ENCODE assay signal across 19 cellular contexts in the genomic region with DNA sequence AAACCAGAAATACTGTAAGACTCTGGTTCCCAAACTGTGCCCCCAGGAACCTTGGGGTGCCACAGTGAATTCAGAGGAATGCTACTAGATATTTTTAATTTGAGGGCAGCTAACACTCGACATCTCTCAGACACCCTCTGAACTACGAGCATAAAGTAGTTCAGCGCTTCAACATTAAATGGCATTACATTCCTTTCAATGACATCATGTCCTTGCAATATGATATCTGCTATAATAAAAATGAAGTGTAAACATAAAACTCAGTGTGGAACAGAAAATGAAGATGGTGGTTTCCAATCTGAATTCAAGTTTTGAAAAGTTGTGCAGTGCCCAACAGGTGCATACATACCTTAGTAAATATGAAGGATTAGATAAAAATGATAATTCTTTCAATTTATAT.
DNase-seq lines count a peak whose midpoint lies in the region; ATAC-seq, FAIRE-seq and TF ChIP-seq lines count a peak whose summit lies in the region.
"Had no signal": no experiment of that assay in that cellular context is flagged by ENCODE, and none has a peak within 500 bp of the region (broad histone marks: within the 10 kb centered on the region; RNA-seq: fewer than 3 reads in every experiment).

No MANE protein-coding gene starts in this region.

- H3K4me3 Mint-ChIP-seq in stimulated activated naive CD8-positive, alpha-beta T cell treated with anti-CD3 and anti-CD28 coated beads, Interleukin-15, amount 100 ng/mL, for 72 hours = no peak overlapping the region
- H3K4me3 Mint-ChIP-seq: CD4-positive, alpha-beta T cell; IgD-negative memory B cell had no signal

- H3K4me2 ChIP-seq in A549 = no peak overlapping the region
- H3K4me2 ChIP-seq in Karpas-422 (ENCODE audit: low read depth, low read length, poor library complexity, severe bottlenecking) = no peak overlapping the region

- H3K27me3 Mint-ChIP-seq in stimulated activated naive CD8-positive, alpha-beta T cell treated with anti-CD3 and anti-CD28 coated beads, Interleukin-15, amount 100 ng/mL, for 72 hours = no peaks in the 10 kb centered on the region
- H3K27me3 Mint-ChIP-seq: CD4-positive, alpha-beta T cell; IgD-negative memory B cell had no signal

- peak overlapping the region; percentile 83 to 99 for H3K27ac ChIP-seq in A549
- H3K27ac ChIP-seq in Karpas-422 (ENCODE audit: low read length) = no peak overlapping the region
- H3K27ac ChIP-seq: GM23248, Peyer's patch had no signal

- H3K9me3 ChIP-seq in A549 (no peaks in the 10 kb centered on the region), Karpas-422 (ENCODE audit: low read length) (no peaks in the 10 kb centered on the region)
- H3K9me3 ChIP-seq: Peyer's patch had no signal

- WGBS in A549 (ENCODE audit: missing lambda C conversion rate) = 90% methylated on average over 3 of the region's 3 CpGs

- H3K4me1 ChIP-seq in A549 = peaks cover 50% of the 10 kb centered on the region
- no peaks in the 10 kb centered on the region for H3K4me1 ChIP-seq in Karpas-422 (ENCODE audit: low read length)
- H3K4me1 ChIP-seq: Peyer's patch had no signal

- no peak overlapping the region for H3K27ac Mint-ChIP-seq in stimulated activated naive CD8-positive, alpha-beta T cell treated with anti-CD3 and anti-CD28 coated beads, Interleukin-15, amount 100 ng/mL, for 72 hours
- H3K27ac Mint-ChIP-seq: CD4-positive, alpha-beta T cell; IgD-negative memory B cell had no signal

- TF ChIP-seq CTCF in A549 (IDR thresholded peaks at IDR 0.05) = no peak
- TF ChIP-seq CTCF in fibroblast of villous mesenchyme (IDR thresholded peaks at IDR 0.05; ENCODE audit: insufficient read depth, low read depth, low read length) = no peak

- H3K9ac ChIP-seq in Karpas-422 (ENCODE audit: low read length) = no peak overlapping the region
- H3K9ac ChIP-seq: GM23248 had no signal

- no peaks in the 10 kb centered on the region for H3K79me2 ChIP-seq in Karpas-422 (ENCODE audit: low read length)

- H3K4me3 ChIP-seq in A549 (no peak overlapping the region), fibroblast of villous mesenchyme (ENCODE audit: low read depth, low read length) (no peak overlapping the region), Karpas-422 (ENCODE audit: low read length) (no peak overlapping the region)
- H3K4me3 ChIP-seq: GM23248, Peyer's patch had no signal

- no peaks in the 10 kb centered on the region for H3K4me1 Mint-ChIP-seq in stimulated activated naive CD8-positive, alpha-beta T cell treated with anti-CD3 and anti-CD28 coated beads, Interleukin-15, amount 100 ng/mL, for 72 hours
- H3K4me1 Mint-ChIP-seq: IgD-negative memory B cell had no signal

- no peak for FAIRE-seq in A549 (lab: Jason Lieb, UNC)

- H3K9me2 ChIP-seq in Karpas-422 (replicated peaks; ENCODE audit: insufficient read depth, low read length) = no peaks in the 10 kb centered on the region

- H2AFZ ChIP-seq in Karpas-422 (ENCODE audit: low read length) = no peak overlapping the region
- H2AFZ ChIP-seq: GM23248 had no signal

- ATAC-seq in A549 (no peak), GM19455 (IDR thresholded peaks at IDR 0.05; ENCODE audit: unreplicated experiment) (no peak)
- no peak for ATAC-seq in stimulated activated naive CD8-positive, alpha-beta T cell treated with anti-CD3 and anti-CD28 coated beads, Interleukin-15, amount 100 ng/mL, for 72 hours

- H3K9me3 Mint-ChIP-seq in stimulated activated naive CD8-positive, alpha-beta T cell treated with anti-CD3 and anti-CD28 coated beads, Interleukin-15, amount 100 ng/mL, for 72 hours = no peaks in the 10 kb centered on the region
- H3K9me3 Mint-ChIP-seq: CD4-positive, alpha-beta T cell had no signal

- H3K27me3 ChIP-seq in Karpas-422 (ENCODE audit: low read length) = no peaks in the 10 kb centered on the region
- H3K27me3 ChIP-seq: Peyer's patch had no signal

- TF ChIP-seq RAD21 in A549 (conservative IDR thresholded peaks at IDR 0.05 in 1 of 2, IDR thresholded peaks at IDR 0.05 in 1 of 2) = no peak

- CTCF ChIA-PET in A549 (lab: Yijun Ruan, JAX) = interaction anchor here (1.5 kb wide), 1 partner anchor 13 kb away, joined by 3 read pairs; no protein-coding TSS in a partner anchor

- POLR2A ChIA-PET in A549 (lab: Yijun Ruan, JAX) = no interaction called here

- H4K20me1 ChIP-seq in Karpas-422 (ENCODE audit: insufficient read depth, low read depth, low read length) = no peaks in the 10 kb centered on the region

- H3K36me3 ChIP-seq in Karpas-422 (ENCODE audit: insufficient read depth, low read length) = no peaks in the 10 kb centered on the region
- H3K36me3 ChIP-seq: Peyer's patch had no signal

- TF ChIP-seq POLR2A in A549 (IDR thresholded peaks at IDR 0.05; ENCODE audit: low read length) = no peak

- TF ChIP-seq EP300 in A549 (IDR thresholded peaks at IDR 0.05) = no peak

- DNase-seq in A549 (ENCODE audit: low read depth in 1 of 2, low spot score in 1 of 2) (no peak), ELR (ENCODE audit: low read depth) (peak; percentile 52), SW480 (ENCODE audit: low spot score) (peak; percentile 41), fibroblast of villous mesenchyme (ENCODE audit: low read depth) (peak; percentile 51), Karpas-422 (no peak), NCI-H69 (lab: John Stamatoyannopoulos, UW) (no peak)
- no peak for DNase-seq in stimulated activated naive CD8-positive, alpha-beta T cell treated with anti-CD3 and anti-CD28 coated beads, Interleukin-15, amount 100 ng/mL, for 72 hours
- DNase-seq: ACHN; Calu3; CD4-positive, alpha-beta T cell; GDM1; GM23248; NCI-H1092; NCI-H1694; NCI-H2171; Peyer's patch; SHP77 treated with DMSO at 0.1 percent for 48 hours had no signal

TF ChIP-seq in A549, 52 proteins besides CTCF, POLR2A, EP300 and RAD21:
- no peak for TF ChIP-seq BHLHE40 (IDR thresholded peaks at IDR 0.05; ENCODE audit: low read depth, low read length)
- TF ChIP-seq CEBPB (IDR thresholded peaks at IDR 0.05) = no peak
- no peak for TF ChIP-seq MYC (IDR thresholded peaks at IDR 0.05; ENCODE audit: borderline replicate concordance, low read length)
- TF ChIP-seq RARB (CRISPR knock-in tag; IDR thresholded peaks at IDR 0.05) = no peak
- TF ChIP-seq MAFK (IDR thresholded peaks at IDR 0.05; ENCODE audit: partially characterized antibody) = no peak
- TF ChIP-seq JUN (IDR thresholded peaks at IDR 0.05) = no peak
- no peak for TF ChIP-seq MAZ (IDR thresholded peaks at IDR 0.05; ENCODE audit: borderline replicate concordance, low read depth, low read length)
- no peak for TF ChIP-seq POLR2AphosphoS2 (conservative IDR thresholded peaks at IDR 0.05; ENCODE audit: low read length)
- TF ChIP-seq, protein P1, sequence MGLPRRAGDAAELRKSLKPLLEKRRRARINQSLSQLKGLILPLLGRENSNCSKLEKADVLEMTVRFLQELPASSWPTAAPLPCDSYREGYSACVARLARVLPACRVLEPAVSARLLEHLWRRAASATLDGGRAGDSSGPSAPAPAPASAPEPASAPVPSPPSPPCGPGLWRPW (IDR thresholded peaks at IDR 0.05) = no peak
- no peak for TF ChIP-seq NR3C1 (IDR thresholded peaks at IDR 0.05)
- no peak for TF ChIP-seq ZSCAN20 (CRISPR knock-in tag; IDR thresholded peaks at IDR 0.05)
- TF ChIP-seq, protein P2, sequence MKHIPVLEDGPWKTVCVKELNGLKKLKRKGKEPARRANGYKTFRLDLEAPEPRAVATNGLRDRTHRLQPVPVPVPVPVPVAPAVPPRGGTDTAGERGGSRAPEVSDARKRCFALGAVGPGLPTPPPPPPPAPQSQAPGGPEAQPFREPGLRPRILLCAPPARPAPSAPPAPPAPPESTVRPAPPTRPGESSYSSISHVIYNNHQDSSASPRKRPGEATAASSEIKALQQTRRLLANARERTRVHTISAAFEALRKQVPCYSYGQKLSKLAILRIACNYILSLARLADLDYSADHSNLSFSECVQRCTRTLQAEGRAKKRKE (CRISPR knock-in tag; IDR thresholded peaks at IDR 0.05; ENCODE audit: low read depth) = no peak
- TF ChIP-seq HEYL (CRISPR knock-in tag; IDR thresholded peaks at IDR 0.05) = no peak
- no peak for TF ChIP-seq NFE2L2 (conservative IDR thresholded peaks at IDR 0.05; ENCODE audit: low read length)
TF ChIP-seq in A549: peak in this region for 0.

Comparison
In these comparisons a context has a peak if more than half of its experiments do, and no peak if none do; other contexts are left out.
1. DNase-seq: peak in ELR (single experiment), SW480 (single experiment) and fibroblast of villous mesenchyme (single experiment); none in A549 (0 of 2), stimulated activated naive CD8-positive, alpha-beta T cell treated with anti-CD3 and anti-CD28 coated beads, Interleukin-15, amount 100 ng/mL, for 72 hours (0 of 2), Karpas-422 (single experiment) and NCI-H69 (single experiment).